ENCODE assay signal across 22 cellular contexts in genomic region chrX:34768290-34768689, GRCh38.
"Had no signal": no experiment of that assay in that cellular context is flagged by ENCODE, and none has a peak within 500 bp of the region (broad histone marks: within the 10 kb centered on the region; RNA-seq: fewer than 3 reads in every experiment).

No MANE protein-coding gene starts in this region.

- H3K27ac ChIP-seq: SJSA1, SK-N-MC had no signal

- H3K9me3 ChIP-seq: MG63, SJSA1 had no signal

- H3K4me3 ChIP-seq: MG63, SJSA1, SK-N-MC had no signal

- DNase-seq: IMR-90, Karpas-422, KG1, MG63, NCI-H1092 treated with DMSO at 0.1 percent for 48 hours, NCI-H1436, NCI-H187, NCI-H2029, NCI-H2081 treated with DMSO at 0.1 percent for 48 hours, NCI-H2171, NCI-H226, NCI-H446, NCI-H510A, NCI-H524 treated with DMSO at 0.1 percent for 48 hours, NCI-H69, NCI-H774, Right ventricle myocardium superior, RPMI8226, SIG-M5 had no signal

- H3K36me3 ChIP-seq: MG63, SJSA1 had no signal

- H3K27me3 ChIP-seq: MG63, SJSA1 had no signal

- ATAC-seq: HepG2 had no signal

- H3K4me1 ChIP-seq: SJSA1 had no signal
